In the genomic region with DNA sequence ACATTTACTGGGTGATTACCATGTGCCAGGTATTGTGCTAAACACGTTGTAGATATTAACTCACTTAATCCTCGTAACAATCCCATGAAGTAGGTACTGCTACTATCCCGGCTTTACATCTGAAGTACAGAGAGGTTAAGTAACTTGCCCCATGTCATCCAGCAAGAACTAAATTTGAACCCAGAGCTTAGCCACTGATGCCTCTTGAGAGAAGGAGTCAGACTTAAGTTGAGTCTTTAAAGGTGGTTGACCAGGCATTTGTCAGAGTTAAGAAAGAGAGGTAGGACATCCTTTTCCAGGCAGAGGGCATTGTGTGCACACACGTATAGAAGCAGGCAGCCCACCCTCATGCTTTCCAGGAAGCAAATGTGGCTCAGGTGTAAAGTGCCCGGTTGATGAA, we compare ENCODE assay signal across 10 cellular contexts. TPM values are rescaled to one million over a fixed set of nuclear protein-coding genes. Genes with fewer than 3 reads are reported as not detected.
A peak's percentile ranks its signal among the peaks of the same experiment; 100 is the strongest.
DNase-seq lines count a peak whose midpoint lies in the region; ATAC-seq and TF ChIP-seq lines count a peak whose summit lies in the region.
"Had no signal": no experiment of that assay in that cellular context is flagged by ENCODE, and none has a peak within 500 bp of the region (broad histone marks: within the 10 kb centered on the region; RNA-seq: fewer than 3 reads in every experiment).

No MANE protein-coding gene starts in this region.

- no peak overlapping the region for H3K27ac Mint-ChIP-seq in WTC11

- POLR2A ChIA-PET in WTC11 (lab: Charles Lee): no interaction called here

- H3K27me3 ChIP-seq in left ventricle myocardium inferior (ENCODE audit: low read depth): peaks cover 11% of the 10 kb centered on the region
- no peaks in the 10 kb centered on the region for H3K27me3 ChIP-seq in right atrium auricular region
- no peaks in the 10 kb centered on the region for H3K27me3 ChIP-seq in lower lobe of right lung (ENCODE audit: low read depth)

- peak overlapping the region; percentile 74 for H3K4me3 Mint-ChIP-seq in WTC11

- H3K9me3 ChIP-seq in left ventricle myocardium inferior (replicated peaks) (no peaks in the 10 kb centered on the region), right atrium auricular region (no peaks in the 10 kb centered on the region), lower lobe of right lung (no peaks in the 10 kb centered on the region)

- peaks cover 7% of the 10 kb centered on the region for H3K4me1 Mint-ChIP-seq in WTC11

- H3K27ac ChIP-seq in left ventricle myocardium inferior (replicated peaks): peak overlapping the region; percentile 81
- peak overlapping the region in 1 of 2 donors; percentile 70 for H3K27ac ChIP-seq in right atrium auricular region
- H3K27ac ChIP-seq in lower lobe of right lung: peak overlapping the region; percentile 78

- H3K36me3 ChIP-seq in left ventricle myocardium inferior: no peaks in the 10 kb centered on the region
- H3K36me3 ChIP-seq in right atrium auricular region: no peaks in the 10 kb centered on the region
- H3K36me3 ChIP-seq in lower lobe of right lung: no peaks in the 10 kb centered on the region

- H3K4me1 ChIP-seq in left ventricle myocardium inferior: peaks cover 33% of the 10 kb centered on the region
- peaks cover 0 to 14% of the 10 kb centered on the region in 2 donors for H3K4me1 ChIP-seq in right atrium auricular region
- H3K4me1 ChIP-seq in lower lobe of right lung: peaks cover 36% of the 10 kb centered on the region

- TF ChIP-seq CTCF in left ventricle myocardium inferior (IDR thresholded peaks at IDR 0.05; ENCODE audit: borderline replicate concordance) (no peak), right atrium auricular region (IDR thresholded peaks at IDR 0.05) (no peak), WTC11 (IDR thresholded peaks at IDR 0.05) (no peak), lower lobe of right lung (IDR thresholded peaks at IDR 0.05) (no peak)

- ATAC-seq in WTC11 (no peak), lower lobe of right lung (no peak)

- DNase-seq in left ventricle myocardium inferior (no peak), right atrium auricular region (ENCODE audit: low spot score) (no peak), WTC11 (ENCODE audit: low spot score) (no peak), lower lobe of right lung (no peak), NCI-H69 (lab: John Stamatoyannopoulos, UW) (no peak), HK-2 (ENCODE audit: unreplicated experiment) (no peak), AG08396 (ENCODE audit: low spot score) (no peak), HuH-7 (ENCODE audit: low spot score) (no peak)

- CTCF ChIA-PET in WTC11 (lab: Charles Lee): no interaction called here

- H3K4me3 ChIP-seq in left ventricle myocardium inferior (peak overlapping the region; percentile 78), right atrium auricular region (no peak overlapping the region), lower lobe of right lung (peak overlapping the region; percentile 56)

- intact Hi-C loops in left ventricle myocardium inferior (cut with micrococcal nuclease) (no loop called here), lower lobe of right lung (cut with DNase I) (no loop called here)

- H3K27me3 Mint-ChIP-seq in WTC11 (ENCODE audit: low read depth): peaks cover 74% of the 10 kb centered on the region

- no peaks in the 10 kb centered on the region for H3K9me3 Mint-ChIP-seq in WTC11

- no peaks in the 10 kb centered on the region for H3K36me3 Mint-ChIP-seq in WTC11

TF ChIP-seq in WTC11, 78 proteins besides CTCF, POLR2A, EP300 and RAD21:
- TF ChIP-seq ETV6 (CRISPR knock-in tag; IDR thresholded peaks at IDR 0.05) (no peak), GTF2I (CRISPR knock-in tag; conservative IDR thresholded peaks at IDR 0.05) (no peak)
- TF ChIP-seq, protein P1, sequence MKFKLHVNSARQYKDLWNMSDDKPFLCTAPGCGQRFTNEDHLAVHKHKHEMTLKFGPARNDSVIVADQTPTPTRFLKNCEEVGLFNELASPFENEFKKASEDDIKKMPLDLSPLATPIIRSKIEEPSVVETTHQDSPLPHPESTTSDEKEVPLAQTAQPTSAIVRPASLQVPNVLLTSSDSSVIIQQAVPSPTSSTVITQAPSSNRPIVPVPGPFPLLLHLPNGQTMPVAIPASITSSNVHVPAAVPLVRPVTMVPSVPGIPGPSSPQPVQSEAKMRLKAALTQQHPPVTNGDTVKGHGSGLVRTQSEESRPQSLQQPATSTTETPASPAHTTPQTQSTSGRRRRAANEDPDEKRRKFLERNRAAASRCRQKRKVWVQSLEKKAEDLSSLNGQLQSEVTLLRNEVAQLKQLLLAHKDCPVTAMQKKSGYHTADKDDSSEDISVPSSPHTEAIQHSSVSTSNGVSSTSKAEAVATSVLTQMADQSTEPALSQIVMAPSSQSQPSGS (CRISPR knock-in tag; IDR thresholded peaks at IDR 0.05; ENCODE audit: borderline replicate concordance, low read depth): no peak

RNA-seq across cellular contexts. Expression of a gene that starts 0.4 kb away (rescaled TPM):
- total RNA-seq in left ventricle myocardium inferior: 1.5 TPM
- total RNA-seq in right atrium auricular region: 1 to 10 TPM; 3.1 to 4.9 TPM
- total RNA-seq in WTC11 (2021): 0.17 to 0.39 TPM (median 0.37 TPM) in 3 replicates
- 8.5 TPM for total RNA-seq in lower lobe of right lung
- total RNA-seq: myocyte, smooth muscle cell had no signal

Comparison
In these comparisons a context has a peak if more than half of its experiments do, and no peak if none do; other contexts are left out.
1. H3K4me3 ChIP-seq: peak in left ventricle myocardium inferior (single experiment) and lower lobe of right lung (single experiment); none in right atrium auricular region (0 of 2).